ENCODE assay signal across 7 cellular contexts in the genomic region with DNA sequence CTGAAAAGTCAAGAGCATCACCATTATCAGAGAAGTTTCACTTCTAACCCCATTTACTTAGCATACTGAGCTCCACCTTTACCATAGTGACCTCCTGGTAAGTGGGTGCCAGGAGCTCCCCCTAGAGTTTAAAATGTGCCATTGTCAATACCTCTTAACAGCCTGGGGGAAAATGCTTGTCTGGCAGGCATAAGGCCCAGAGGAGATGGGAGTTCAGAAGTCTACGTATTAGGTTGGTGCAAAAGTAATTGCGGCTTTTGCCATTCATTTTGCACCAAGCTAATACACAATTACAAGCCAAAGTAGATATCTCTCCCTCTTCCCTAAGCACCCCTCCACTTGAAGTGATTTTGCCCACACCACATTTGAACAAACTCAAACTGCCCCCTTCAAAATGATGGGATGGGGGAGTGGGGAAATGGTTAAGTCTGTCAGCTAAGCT.
DNase-seq lines count a peak whose midpoint lies in the region; ATAC-seq, FAIRE-seq and TF ChIP-seq lines count a peak whose summit lies in the region.

No MANE protein-coding gene starts in this region.

- no peaks in the 10 kb centered on the region for H3K4me1 Mint-ChIP-seq in activated T-cell treated with anti-CD3 and anti-CD28 coated beads, Interleukin-2, amount 50 U/mL, for 4 hours (ENCODE audit: low read depth)

- no peak overlapping the region for H3K4me3 Mint-ChIP-seq in activated T-cell treated with anti-CD3 and anti-CD28 coated beads, Interleukin-2, amount 50 U/mL, for 4 hours

- H3K4me3 ChIP-seq in GM12875 (ENCODE audit: low read depth, low read length) (no peak overlapping the region), H1 (ENCODE audit: extremely low read depth in 1 of 4, insufficient read depth in 2 of 4, low read depth in 3 of 4, low read length in 4 of 4) (no peak overlapping the region), mucosa of descending colon (no peak overlapping the region)

- no peak overlapping the region for H4K5ac ChIP-seq in H1 (ENCODE audit: insufficient read length, low read depth, low read length)

- no peaks in the 10 kb centered on the region for H3K79me1 ChIP-seq in H1 (ENCODE audit: low read depth, low read length)

- no peak for TF ChIP-seq POLR2A in H1 (IDR thresholded peaks at IDR 0.05; ENCODE audit: control extremely low read depth in 1 of 2, low read depth in 2 of 2, low read length in 2 of 2)

- TF ChIP-seq CTCF in GM12875 (IDR thresholded peaks at IDR 0.05; ENCODE audit: borderline replicate concordance, insufficient read depth, low read depth, low read length) (peak; percentile 70), H1 (IDR thresholded peaks at IDR 0.05; ENCODE audit: control extremely low read depth in 1 of 3, insufficient read depth in 1 of 3, low read depth in 1 of 3, low read length in 3 of 3) (peak in 2 of 3 experiments; percentile 70 to 83; a peak in 3 of 4 replicates), mucosa of descending colon (IDR thresholded peaks at IDR 0.05) (peak; percentile 59)

- H3K36me3 Mint-ChIP-seq in activated T-cell treated with anti-CD3 and anti-CD28 coated beads, Interleukin-2, amount 50 U/mL, for 4 hours (ENCODE audit: insufficient read depth), result no peaks in the 10 kb centered on the region

- H3K9ac ChIP-seq in H1 (replicated peaks in 1 of 4; ENCODE audit: extremely low read depth in 1 of 4, low read depth in 3 of 4, low read length in 3 of 4), result no peak overlapping the region

- H2BK5ac ChIP-seq in H1 (ENCODE audit: low read depth, low read length), result no peak overlapping the region

- H3K79me2 ChIP-seq in H1 (ENCODE audit: control insufficient read depth in 1 of 2, insufficient read depth in 2 of 2, low read length in 2 of 2), result no peaks in the 10 kb centered on the region

- H3K4me2 ChIP-seq in H1 (ENCODE audit: insufficient read depth in 1 of 2, low read depth in 2 of 2, low read length in 2 of 2), result no peak overlapping the region

- H2BK12ac ChIP-seq in H1 (ENCODE audit: low read depth, low read length), result no peak overlapping the region

- DNase-seq in HS-27A (ENCODE audit: low read depth) (peak; percentile 66), NOMO-1 (lab: John Stamatoyannopoulos, UW; ENCODE audit: unreplicated experiment in 2 of 2) (peak; percentile 72 to 87), H1 (ENCODE audit: low read depth in 1 of 2, low spot score in 2 of 2) (peak; percentile 44 to 52), mucosa of descending colon (peak in 1 of 3 donors; percentile 72)
- DNase-seq in activated T-cell treated with anti-CD3 and anti-CD28 coated beads, Interleukin-2, amount 50 U/mL, for 4 hours, result no peak

- no peak overlapping the region for H3K56ac ChIP-seq in H1 (replicated peaks; ENCODE audit: insufficient read length, low read depth, low read length)

- POLR2A ChIA-PET in H1 (lab: Charles Lee; ENCODE audit: partially characterized antibody), result no interaction called here

- H3K4ac ChIP-seq in H1 (replicated peaks; ENCODE audit: insufficient read length, low read depth, low read length), result no peak overlapping the region

- no peak overlapping the region for H4K91ac ChIP-seq in H1 (replicated peaks; ENCODE audit: insufficient read length, low read length)

- H3K18ac ChIP-seq in H1 (ENCODE audit: extremely low read depth, low read length), result no peak overlapping the region

- no peak overlapping the region; the same call in 1 of the 2 replicates for H2AFZ ChIP-seq in H1 (ENCODE audit: low read length)

- H3K4me1 ChIP-seq in H1 (replicated peaks in 1 of 4; ENCODE audit: control insufficient read depth in 3 of 4, insufficient read depth in 4 of 4, low read length in 3 of 4) (peaks cover 0 to 10% (median 5%) of the 10 kb centered on the region in 4 experiments; a peak in 2 of 7 replicates), mucosa of descending colon (ENCODE audit: low read depth) (no peaks in the 10 kb centered on the region)

- no peak overlapping the region for H2BK20ac ChIP-seq in H1 (ENCODE audit: low read length)

- peak; percentile 77 to 87 for TF ChIP-seq RAD21 in H1 (IDR thresholded peaks at IDR 0.05 in 1 of 2, conservative IDR thresholded peaks at IDR 0.05 in 1 of 2; ENCODE audit: low read depth in 2 of 2, low read length in 2 of 2)

- H3K23ac ChIP-seq in H1 (ENCODE audit: insufficient read length), result no peak overlapping the region

- peaks cover 4% of the 10 kb centered on the region for H3K9me3 Mint-ChIP-seq in activated T-cell treated with anti-CD3 and anti-CD28 coated beads, Interleukin-2, amount 50 U/mL, for 4 hours

- H3K27me3 ChIP-seq in H1 (replicated peaks in 1 of 4; ENCODE audit: control insufficient read depth in 3 of 4, extremely low read depth in 1 of 4, insufficient read depth in 3 of 4, low read length in 3 of 4), result no peaks in the 10 kb centered on the region

- H2BK15ac ChIP-seq in H1 (ENCODE audit: low read length), result no peak overlapping the region

- no peaks in the 10 kb centered on the region for H3K23me2 ChIP-seq in H1 (ENCODE audit: low read depth, low read length)

- peak; percentile 99 for ATAC-seq in GM21717 (IDR thresholded peaks at IDR 0.05; ENCODE audit: unreplicated experiment)
- peak; percentile 98 for ATAC-seq in mucosa of descending colon
- no peak for ATAC-seq in activated T-cell treated with anti-CD3 and anti-CD28 coated beads, Interleukin-2, amount 50 U/mL, for 4 hours

- FAIRE-seq in H1 (lab: Jason Lieb, UNC), result peak; percentile 73

- WGBS in H1 (ENCODE audit: extremely low coverage in 1 of 2, insufficient coverage in 1 of 2, insufficient read length in 1 of 2, insufficient replicate concordance in 2 of 2, low coverage in 1 of 2, low lambda C conversion rate in 2 of 2, missing lambda C conversion rate in 1 of 2), 2 experiments, result 72% methylated on average over 2 of the region's 2 CpGs; no CpG with 5 or more reads in 1 of the 2 experiments

- CTCF ChIA-PET in H1 (lab: Charles Lee; ENCODE audit: partially characterized antibody), result interaction anchor here (0.6 to 7.5 kb wide), 31 partner anchors 9 to 1107 kb away, joined by 3 to 50 read pairs (median 3); no protein-coding TSS in a partner anchor

- H2AK5ac ChIP-seq in H1 (ENCODE audit: low read depth, low read length), result no peak overlapping the region

- H4K8ac ChIP-seq in H1 (ENCODE audit: extremely low read depth, insufficient read depth, low read length), result no peak overlapping the region

- H3K14ac ChIP-seq in H1 (ENCODE audit: insufficient read length), result no peak overlapping the region

- H3K27me3 Mint-ChIP-seq in activated T-cell treated with anti-CD3 and anti-CD28 coated beads, Interleukin-2, amount 50 U/mL, for 4 hours (ENCODE audit: low read depth), result no peaks in the 10 kb centered on the region

- H2BK120ac ChIP-seq in H1 (replicated peaks; ENCODE audit: low read depth, low read length), result no peak overlapping the region

- H3K9me3 ChIP-seq in H1 (ENCODE audit: insufficient read depth in 2 of 2, low read depth in 1 of 2, low read length in 1 of 2) (no peaks in the 10 kb centered on the region), mucosa of descending colon (no peaks in the 10 kb centered on the region)

- H3K27ac ChIP-seq in H1 (ENCODE audit: low read depth, low read length), result no peak overlapping the region

- no peak for TF ChIP-seq EP300 in H1 (IDR thresholded peaks at IDR 0.05; ENCODE audit: borderline replicate concordance in 1 of 2, low read depth in 2 of 2, low read length in 2 of 2)

- no peaks in the 10 kb centered on the region for H4K20me1 ChIP-seq in H1 (replicated peaks in 1 of 2; ENCODE audit: control insufficient read depth in 1 of 2, insufficient read depth in 2 of 2, low read length in 2 of 2)

- H3K36me3 ChIP-seq in H1 (ENCODE audit: control insufficient read depth in 2 of 4, insufficient read depth in 4 of 4, low read length in 3 of 4) (no peaks in the 10 kb centered on the region), mucosa of descending colon (ENCODE audit: low read depth) (no peaks in the 10 kb centered on the region)

- intact Hi-C loops in mucosa of descending colon (cut with DNase I, micrococcal nuclease), result no loop called here

TF ChIP-seq in H1, 55 proteins besides CTCF, POLR2A, EP300 and RAD21:
- no peak for TF ChIP-seq JUN (IDR thresholded peaks at IDR 0.05; ENCODE audit: low read depth, low read length)
- peak; percentile 82 for TF ChIP-seq TEAD4 (IDR thresholded peaks at IDR 0.05; ENCODE audit: low read depth, low read length)

Comparison
In these comparisons a context has a peak if more than half of its experiments do, and no peak if none do; other contexts are left out.
1. ATAC-seq: peak in GM21717 (single experiment) and mucosa of descending colon (single experiment); none in activated T-cell treated with anti-CD3 and anti-CD28 coated beads, Interleukin-2, amount 50 U/mL, for 4 hours (0 of 2).
2. Peak in every context shown above with its lines, with median percentiles within 50 percentile points of each other: CTCF ChIP-seq.